In genomic region chr11:107271425-107271824, GRCh38 we compare ENCODE assay signal across 26 cellular contexts.
A peak's percentile ranks its signal among the peaks of the same experiment; 100 is the strongest.
DNase-seq lines count a peak whose midpoint lies in the region; ATAC-seq, FAIRE-seq and TF ChIP-seq lines count a peak whose summit lies in the region.
"Had no signal": no experiment of that assay in that cellular context is flagged by ENCODE, and none has a peak within 500 bp of the region (broad histone marks: within the 10 kb centered on the region; RNA-seq: fewer than 3 reads in every experiment).

No MANE protein-coding gene starts in this region.

- H3K9me3 ChIP-seq in small intestine (ENCODE audit: control insufficient read depth, low read depth): no peaks in the 10 kb centered on the region
- H3K9me3 ChIP-seq: A549; BE2C; BLaER1 treated with 17β-estradiol and CSF1 and Interleukin-3, amounts not matched to agents 10 nM and 100 nM had no signal

- DNase-seq in HT-29 (ENCODE audit: low spot score): peak; percentile 22
- peak; percentile 59 to 74 for DNase-seq in NCI-H526 (lab: John Stamatoyannopoulos, UW)
- DNase-seq in left colon: no peak
- DNase-seq in small intestine: peak; percentile 70
- DNase-seq in omental fat pad (ENCODE audit: low spot score): no peak
- DNase-seq in epidermal melanocyte (ENCODE audit: insufficient read length, low spot score): no peak
- no peak for DNase-seq in substantia nigra (lab: John Stamatoyannopoulos, UW)
- DNase-seq: 8988T; ACHN; AML-193; BE2C; CD4-positive, alpha-beta T cell; CD8-positive, alpha-beta memory T cell; DMS 273 treated with DMSO at 0.1 percent for 48 hours; DMS79; EL; GDM1; GM23248; H7; HCEC 1CT had no signal

- no peaks in the 10 kb centered on the region for H3K36me3 ChIP-seq in small intestine (ENCODE audit: control insufficient read depth in 2 of 2, insufficient read depth in 2 of 2, low read length in 2 of 2)
- H3K36me3 ChIP-seq: BE2C; BLaER1 treated with 17β-estradiol and CSF1 and Interleukin-3, amounts not matched to agents 10 nM and 100 nM had no signal

- H3K27ac ChIP-seq in small intestine (ENCODE audit: low read depth in 1 of 2, low read length in 1 of 2) (no peak overlapping the region), substantia nigra (ENCODE audit: low read depth, low read length, poor library complexity, severe bottlenecking) (no peak overlapping the region)
- H3K27ac ChIP-seq: A549; BLaER1 treated with 17β-estradiol and CSF1 and Interleukin-3, amounts not matched to agents 10 nM and 100 nM; GM23248 had no signal

- H3K27me3 ChIP-seq in small intestine (ENCODE audit: control insufficient read depth in 2 of 2, insufficient read depth in 2 of 2, low read length in 2 of 2): no peaks in the 10 kb centered on the region
- H3K27me3 ChIP-seq: BE2C; BLaER1 treated with 17β-estradiol and CSF1 and Interleukin-3, amounts not matched to agents 10 nM and 100 nM had no signal

- H3K4me3 ChIP-seq in small intestine (ENCODE audit: low read depth in 1 of 2, low read length in 2 of 2): no peak overlapping the region
- H3K4me3 ChIP-seq: A549; BLaER1 treated with 17β-estradiol and CSF1 and Interleukin-3, amounts not matched to agents 10 nM and 100 nM; GM12878; GM23248 had no signal

- FAIRE-seq in small intestine (lab: Jason Lieb, UNC): peak; percentile 19
- FAIRE-seq: A549, D721Med, GM12878, GM19239, H1 had no signal

- ATAC-seq in left colon (peak; percentile 93), omental fat pad (ENCODE audit: low FRiP score) (no peak)
- ATAC-seq: A549, GM12878 had no signal

- H3K4me1 ChIP-seq in small intestine (ENCODE audit: control insufficient read depth in 2 of 2, insufficient read depth in 1 of 2, low read depth in 1 of 2, low read length in 1 of 2): no peaks in the 10 kb centered on the region
- H3K4me1 ChIP-seq: A549; BE2C; BLaER1 treated with 17β-estradiol and CSF1 and Interleukin-3, amounts not matched to agents 10 nM and 100 nM had no signal

- TF ChIP-seq CTCF in omental fat pad (IDR thresholded peaks at IDR 0.05): no peak

- intact Hi-C loops in left colon (cut with DNase I, micrococcal nuclease): no loop called here

- 23 to 70% (median 45%) methylated on average over 7 of the region's 7 CpGs for WGBS in small intestine, 3 donors

Comparison
In these comparisons a context has a peak if more than half of its experiments do, and no peak if none do; other contexts are left out.
1. DNase-seq: peak in HT-29 (single experiment), NCI-H526 (2 of 2) and small intestine (single experiment); none in left colon (0 of 2), omental fat pad (single experiment), epidermal melanocyte (single experiment) and substantia nigra (0 of 49).